ENCODE assay signal across 8 cellular contexts in genomic region chr4:8050555-8051206, GRCh38.
DNase-seq lines count a peak whose midpoint lies in the region; ATAC-seq and TF ChIP-seq lines count a peak whose summit lies in the region.

No MANE protein-coding gene starts in this region.

- H3K36me3 ChIP-seq in transverse colon, result no peaks in the 10 kb centered on the region
- no peaks in the 10 kb centered on the region for H3K36me3 ChIP-seq in MG63

- DNase-seq in NCI-H2029 treated with DMSO at 0.1 percent for 48 hours (lab: John Stamatoyannopoulos, UW) (peak; percentile 89), cerebellar cortex (ENCODE audit: low spot score) (peak; percentile 83), left kidney (ENCODE audit: low read depth, low spot score) (peak; percentile 86), transverse colon (peak; percentile 58), MG63 (no peak), GM13976 (ENCODE audit: low spot score) (no peak), natural killer cell (no peak)
- no peak for DNase-seq in effector memory CD8-positive, alpha-beta T cell

- H3K9me3 ChIP-seq in transverse colon (no peaks in the 10 kb centered on the region), MG63 (no peaks in the 10 kb centered on the region)

- peaks cover 4 to 17% (median 10%) of the 10 kb centered on the region in 4 donors for H3K4me1 ChIP-seq in transverse colon

- intact Hi-C loops in transverse colon (cut with DNase I; ENCODE audit: low total_unique reads), result no loop called here
- intact Hi-C loops in natural killer cell (cut with micrococcal nuclease), result no loop called here

- in situ Hi-C loops in transverse colon (cut with MboI; ENCODE audit: low pct_ligation_motif_present in 1 of 4, low pct_unique_long_range_greater_than_20kb in 1 of 4, low sequenced_read_pairs in 3 of 4), result no loop called here
- in situ Hi-C loops in GM13976 (cut with MboI; ENCODE audit: low sequenced_read_pairs, unreplicated experiment), result no loop called here

- WGBS in transverse colon (ENCODE audit: low coverage in 1 of 2), 2 donors, result 36% methylated on average over 26 of the region's 28 CpGs; no CpG with 5 or more reads in 1 of the 2 donors

- TF ChIP-seq CTCF in transverse colon (IDR thresholded peaks at IDR 0.05) (no peak), GM13976 (IDR thresholded peaks at IDR 0.05; ENCODE audit: borderline replicate concordance, control extremely low read depth, extremely low read depth, insufficient read depth, missing control alignments) (no peak), natural killer cell (IDR thresholded peaks at IDR 0.05) (no peak)

- no peak overlapping the region for H3K4me3 ChIP-seq in transverse colon
- no peak overlapping the region for H3K4me3 ChIP-seq in MG63

- no peaks in the 10 kb centered on the region for H3K27me3 ChIP-seq in transverse colon
- H3K27me3 ChIP-seq in MG63, result no peaks in the 10 kb centered on the region

- no peak for ATAC-seq in effector memory CD8-positive, alpha-beta T cell (replicated peaks)
- ATAC-seq in natural killer cell, result no peak

- no peak overlapping the region for H3K4me3 Mint-ChIP-seq in effector memory CD8-positive, alpha-beta T cell
- H3K4me3 Mint-ChIP-seq in natural killer cell, result no peak overlapping the region

- TF ChIP-seq EP300 in transverse colon (IDR thresholded peaks at IDR 0.05; ENCODE audit: low read depth), result no peak

- peaks cover 0 to 27% of the 10 kb centered on the region in 2 donors for H3K27me3 Mint-ChIP-seq in effector memory CD8-positive, alpha-beta T cell
- H3K27me3 Mint-ChIP-seq in natural killer cell (ENCODE audit: low read depth in 2 of 2), result peaks cover 7 to 25% of the 10 kb centered on the region in 2 donors

- peaks cover 13 to 19% of the 10 kb centered on the region in 2 donors for H3K4me1 Mint-ChIP-seq in effector memory CD8-positive, alpha-beta T cell (ENCODE audit: low read depth in 2 of 2)
- H3K4me1 Mint-ChIP-seq in natural killer cell, result peaks cover 0 to 4% of the 10 kb centered on the region in 2 donors

- H3K27ac ChIP-seq in transverse colon, result peak overlapping the region in 3 of 4 donors; percentile 37 to 69 (median 49)

- H3K27ac Mint-ChIP-seq in effector memory CD8-positive, alpha-beta T cell, result no peak overlapping the region
- no peak overlapping the region for H3K27ac Mint-ChIP-seq in natural killer cell

- no peak for TF ChIP-seq POLR2A in transverse colon (IDR thresholded peaks at IDR 0.05)

- H3K9me3 Mint-ChIP-seq in effector memory CD8-positive, alpha-beta T cell, result no peaks in the 10 kb centered on the region
- H3K9me3 Mint-ChIP-seq in natural killer cell, result no peaks in the 10 kb centered on the region

- peaks cover 6% of the 10 kb centered on the region for H3K36me3 Mint-ChIP-seq in effector memory CD8-positive, alpha-beta T cell (ENCODE audit: insufficient read depth)
- no peaks in the 10 kb centered on the region for H3K36me3 Mint-ChIP-seq in natural killer cell

Comparison
In these comparisons a context has a peak if more than half of its experiments do, and no peak if none do; other contexts are left out.
1. DNase-seq: peak in NCI-H2029 treated with DMSO at 0.1 percent for 48 hours (single experiment), cerebellar cortex (single experiment), left kidney (single experiment) and transverse colon (single experiment); none in MG63 (single experiment), effector memory CD8-positive, alpha-beta T cell (0 of 3), GM13976 (single experiment) and natural killer cell (single experiment).